9 cellular contexts compared by ENCODE assay signal in the genomic region with DNA sequence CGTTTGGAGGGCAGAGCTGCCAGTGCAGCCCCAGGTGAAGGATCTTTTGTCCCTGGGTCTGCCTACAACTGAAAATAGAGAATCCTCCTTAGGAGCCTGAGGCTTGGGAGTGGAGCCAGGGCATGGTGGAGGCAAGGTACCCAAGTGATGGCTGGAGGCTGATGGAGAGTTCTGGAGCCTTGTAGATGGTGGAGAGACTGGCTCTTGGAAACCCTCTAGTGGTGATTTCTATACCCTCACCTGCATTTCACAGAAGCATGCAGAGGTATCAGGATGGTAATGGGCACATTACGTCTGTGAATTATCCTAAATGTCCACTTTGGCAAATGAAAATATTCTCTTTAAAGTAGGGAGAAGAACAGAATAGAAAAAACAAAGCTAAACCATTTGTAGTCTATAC. TPM values are rescaled to one million over a fixed set of nuclear protein-coding genes. Genes with fewer than 3 reads are reported as not detected.
A peak's percentile ranks its signal among the peaks of the same experiment; 100 is the strongest.
DNase-seq lines count a peak whose midpoint lies in the region; ATAC-seq and TF ChIP-seq lines count a peak whose summit lies in the region.
"Had no signal": no experiment of that assay in that cellular context is flagged by ENCODE, and none has a peak within 500 bp of the region (broad histone marks: within the 10 kb centered on the region; RNA-seq: fewer than 3 reads in every experiment).

No MANE protein-coding gene starts in this region.

- no peak overlapping the region for H3K4me2 ChIP-seq in OCI-LY7 (ENCODE audit: low read length)

- H3K4me1 Mint-ChIP-seq in activated CD4-positive, alpha-beta T cell treated with anti-CD3 and anti-CD28 coated beads, Interleukin-2, amount 10 ng/mL, durations not matched to agents 24 days and 14 days: no peaks in the 10 kb centered on the region
- no peaks in the 10 kb centered on the region for H3K4me1 Mint-ChIP-seq in activated CD4-positive, alpha-beta T cell treated with anti-CD3 and anti-CD28 coated beads for 36 hours
- peaks cover 60% of the 10 kb centered on the region for H3K4me1 Mint-ChIP-seq in HFFc6 (ENCODE audit: low read depth)

- ATAC-seq in activated CD4-positive, alpha-beta T cell treated with anti-CD3 and anti-CD28 coated beads for 36 hours: no peak

- no peaks in the 10 kb centered on the region for H3K79me2 ChIP-seq in OCI-LY7 (ENCODE audit: insufficient read depth, low read depth, low read length)

- no peaks in the 10 kb centered on the region for H3K4me1 ChIP-seq in OCI-LY7 (ENCODE audit: insufficient read depth, low read length, poor library complexity, severe bottlenecking)

- no peak overlapping the region for H3K4me3 Mint-ChIP-seq in activated CD4-positive, alpha-beta T cell treated with anti-CD3 and anti-CD28 coated beads, Interleukin-2, amount 10 ng/mL, durations not matched to agents 24 days and 14 days
- H3K4me3 Mint-ChIP-seq in activated CD4-positive, alpha-beta T cell treated with anti-CD3 and anti-CD28 coated beads for 36 hours: no peak overlapping the region
- H3K4me3 Mint-ChIP-seq in HFFc6: no peak overlapping the region; the same call in 1 of the 2 replicates
- H3K4me3 Mint-ChIP-seq: brain had no signal

- no peaks in the 10 kb centered on the region for H3K36me3 ChIP-seq in OCI-LY7 (ENCODE audit: insufficient read depth, low read length)

- peak; percentile 61 for DNase-seq in activated CD4-positive, alpha-beta T cell treated with anti-CD3 and anti-CD28 coated beads, Interleukin-2, amount 10 ng/mL, durations not matched to agents 24 days and 14 days
- no peak for DNase-seq in activated CD4-positive, alpha-beta T cell treated with anti-CD3 and anti-CD28 coated beads for 36 hours
- DNase-seq in HFFc6 (peak; percentile 31), OCI-LY7 (ENCODE audit: low spot score) (peak; percentile 34), iPS-NIHi7 (ENCODE audit: extremely low spot score) (peak; percentile 69), NCI-H524 treated with DMSO at 0.1 percent for 48 hours (lab: John Stamatoyannopoulos, UW) (no peak), NCI-H2196 treated with DMSO at 0.1 percent for 48 hours (lab: John Stamatoyannopoulos, UW; ENCODE audit: unreplicated experiment) (no peak), NCI-H1105 (lab: John Stamatoyannopoulos, UW) (no peak)

- no peaks in the 10 kb centered on the region for H4K20me1 ChIP-seq in OCI-LY7 (ENCODE audit: insufficient read depth, low read length)

- H3K4me3 ChIP-seq in OCI-LY7 (ENCODE audit: low read depth, low read length, poor library complexity, severe bottlenecking): no peak overlapping the region

- no TSS peak for BruUV-seq in OCI-LY7 (replicated peaks; lab: Mats Ljungman, UMichigan)

- no peak overlapping the region for H3K27ac ChIP-seq in OCI-LY7 (ENCODE audit: low read depth, low read length, poor library complexity, severe bottlenecking)

- no peaks in the 10 kb centered on the region for H3K36me3 Mint-ChIP-seq in activated CD4-positive, alpha-beta T cell treated with anti-CD3 and anti-CD28 coated beads, Interleukin-2, amount 10 ng/mL, durations not matched to agents 24 days and 14 days (ENCODE audit: low read depth)
- no peaks in the 10 kb centered on the region for H3K36me3 Mint-ChIP-seq in activated CD4-positive, alpha-beta T cell treated with anti-CD3 and anti-CD28 coated beads for 36 hours (ENCODE audit: low read depth)
- no peaks in the 10 kb centered on the region for H3K36me3 Mint-ChIP-seq in HFFc6 (ENCODE audit: low read depth)
- H3K36me3 Mint-ChIP-seq: brain had no signal

- POLR2A ChIA-PET in activated CD4-positive, alpha-beta T cell treated with anti-CD3 and anti-CD28 coated beads for 36 hours (lab: Charles Lee): no interaction called here
- POLR2A ChIA-PET in OCI-LY7 (lab: Charles Lee): interaction anchor here (1.3 kb wide), 3 partner anchors 14 to 54 kb away, joined by 3 to 4 read pairs (median 3); no protein-coding TSS in a partner anchor

- peaks cover 21% of the 10 kb centered on the region for H3K27me3 Mint-ChIP-seq in activated CD4-positive, alpha-beta T cell treated with anti-CD3 and anti-CD28 coated beads, Interleukin-2, amount 10 ng/mL, durations not matched to agents 24 days and 14 days
- peaks cover 4% of the 10 kb centered on the region for H3K27me3 Mint-ChIP-seq in activated CD4-positive, alpha-beta T cell treated with anti-CD3 and anti-CD28 coated beads for 36 hours
- H3K27me3 Mint-ChIP-seq in HFFc6 (ENCODE audit: insufficient read depth): no peaks in the 10 kb centered on the region; the same call in 1 of the 2 replicates

- no peaks in the 10 kb centered on the region for H3K9me2 ChIP-seq in OCI-LY7 (ENCODE audit: insufficient read depth, low read length)

- H2AFZ ChIP-seq in OCI-LY7 (ENCODE audit: low read length): no peak overlapping the region

- TF ChIP-seq CTCF in HFFc6 (IDR thresholded peaks at IDR 0.05): peak; percentile 88
- TF ChIP-seq CTCF in OCI-LY7 (conservative IDR thresholded peaks at IDR 0.05; ENCODE audit: low read length): peak; percentile 85

- no peaks in the 10 kb centered on the region for H3K9me3 Mint-ChIP-seq in activated CD4-positive, alpha-beta T cell treated with anti-CD3 and anti-CD28 coated beads, Interleukin-2, amount 10 ng/mL, durations not matched to agents 24 days and 14 days
- no peaks in the 10 kb centered on the region for H3K9me3 Mint-ChIP-seq in activated CD4-positive, alpha-beta T cell treated with anti-CD3 and anti-CD28 coated beads for 36 hours (ENCODE audit: low read depth)
- no peaks in the 10 kb centered on the region for H3K9me3 Mint-ChIP-seq in HFFc6

- intact Hi-C loops in activated CD4-positive, alpha-beta T cell treated with anti-CD3 and anti-CD28 coated beads, Interleukin-2, amount 10 ng/mL, durations not matched to agents 24 days and 14 days (cut with micrococcal nuclease): loop anchor here (1.0 to 5.0 kb wide), 2 partner anchors 42 to 58 kb away; no protein-coding TSS in a partner anchor
- intact Hi-C loops in activated CD4-positive, alpha-beta T cell treated with anti-CD3 and anti-CD28 coated beads for 36 hours (cut with DNase I, micrococcal nuclease): loop anchor here (1.0 to 5.0 kb wide), 3 partner anchors 49 to 58 kb away; no protein-coding TSS in a partner anchor
- intact Hi-C loops in OCI-LY7 (cut with micrococcal nuclease; ENCODE audit: unreplicated experiment): loop anchor here (1.0 kb wide), 1 partner anchor 58 kb away; no protein-coding TSS in a partner anchor

- H3K9me3 ChIP-seq in OCI-LY7 (ENCODE audit: low read length): no peaks in the 10 kb centered on the region

- CTCF ChIA-PET in activated CD4-positive, alpha-beta T cell treated with anti-CD3 and anti-CD28 coated beads for 36 hours (lab: Charles Lee): interaction anchor here (0.8 to 1.6 kb wide), 5 partner anchors 8 to 59 kb away, joined by 3 to 4 read pairs (median 4); no protein-coding TSS in a partner anchor
- CTCF ChIA-PET in OCI-LY7 (lab: Charles Lee; ENCODE audit: unreplicated experiment): interaction anchor here (1.3 kb wide), 1 partner anchor 9 kb away, joined by 3 read pairs; no protein-coding TSS in a partner anchor

- H3K27ac Mint-ChIP-seq in activated CD4-positive, alpha-beta T cell treated with anti-CD3 and anti-CD28 coated beads, Interleukin-2, amount 10 ng/mL, durations not matched to agents 24 days and 14 days: no peak overlapping the region
- no peak overlapping the region for H3K27ac Mint-ChIP-seq in activated CD4-positive, alpha-beta T cell treated with anti-CD3 and anti-CD28 coated beads for 36 hours
- H3K27ac Mint-ChIP-seq in HFFc6: peak overlapping the region; percentile 91
- H3K27ac Mint-ChIP-seq: brain had no signal

RNA-seq across cellular contexts. Expression of a gene that starts 44.4 kb away (rescaled TPM):
- total RNA-seq in activated CD4-positive, alpha-beta T cell treated with anti-CD3 and anti-CD28 coated beads, Interleukin-2, amount 10 ng/mL, durations not matched to agents 24 days and 14 days: 0.09 TPM in 1 of 2 replicates, not detected in the other
- under 1 TPM; 0.64 to 0.69 TPM for total RNA-seq in activated CD4-positive, alpha-beta T cell treated with anti-CD3 and anti-CD28 coated beads for 36 hours
- total RNA-seq in HFFc6 (2021; fragmentation: NEBNext Ultra II Directional; extraction: Animal tissue kit (Norgen Biotek cat#: 25700)): under 1 TPM; 0.08 to 0.43 (median 0.16) TPM
- total RNA-seq in OCI-LY7 (2014; rRNA removed; shearing (Covaris generic)): not detected in 2 replicates
- total RNA-seq in OCI-LY7 (2022): not detected in 2 replicates

Comparison
In these comparisons a context has a peak if more than half of its experiments do, and no peak if none do; other contexts are left out.
1. DNase-seq: peak in activated CD4-positive, alpha-beta T cell treated with anti-CD3 and anti-CD28 coated beads, Interleukin-2, amount 10 ng/mL, durations not matched to agents 24 days and 14 days (single experiment), HFFc6 (single experiment), OCI-LY7 (single experiment) and iPS-NIHi7 (single experiment); none in activated CD4-positive, alpha-beta T cell treated with anti-CD3 and anti-CD28 coated beads for 36 hours (single experiment), NCI-H524 treated with DMSO at 0.1 percent for 48 hours (single experiment), NCI-H2196 treated with DMSO at 0.1 percent for 48 hours (single experiment) and NCI-H1105 (single experiment).